9 cellular contexts compared by ENCODE assay signal in genomic region chr6:157456524-157456829, GRCh38.
DNase-seq lines count a peak whose midpoint lies in the region; ATAC-seq lines count a peak whose summit lies in the region.
"Had no signal": no experiment of that assay in that cellular context is flagged by ENCODE, and none has a peak within 500 bp of the region (broad histone marks: within the 10 kb centered on the region; RNA-seq: fewer than 3 reads in every experiment).

No MANE protein-coding gene starts in this region.

- H3K27me3 Mint-ChIP-seq in activated naive CD4-positive, alpha-beta T cell treated with anti-CD3 and anti-CD28 coated beads, Interleukin-2, amount 10 ng/mL, durations not matched to agents 7 days and 5 days: no peaks in the 10 kb centered on the region
- H3K27me3 Mint-ChIP-seq in activated T-helper 2 cell treated with anti-CD3 and anti-CD28 coated beads, Interferon-gamma antibody, Interleukin-2, Interleukin-4, amounts not matched to agents 10 μg/mL and 5 μg/mL and 100 μg/mL, durations not matched to agents 14 hours and 24 hours and 36 hours (ENCODE audit: low read depth): no peaks in the 10 kb centered on the region

- H3K27ac ChIP-seq in temporal lobe (ENCODE audit: low read depth, low read length): peak overlapping the region; percentile 86

- ATAC-seq in HG03103 (IDR thresholded peaks at IDR 0.05; ENCODE audit: low read depth, unreplicated experiment) (peak; percentile 59), GM21515 (IDR thresholded peaks at IDR 0.05; ENCODE audit: unreplicated experiment) (no peak)

- no peaks in the 10 kb centered on the region for H3K9me3 Mint-ChIP-seq in activated naive CD4-positive, alpha-beta T cell treated with anti-CD3 and anti-CD28 coated beads, Interleukin-2, amount 10 ng/mL, durations not matched to agents 7 days and 5 days
- H3K9me3 Mint-ChIP-seq in activated T-helper 2 cell treated with anti-CD3 and anti-CD28 coated beads, Interferon-gamma antibody, Interleukin-2, Interleukin-4, amounts not matched to agents 10 μg/mL and 5 μg/mL and 100 μg/mL, durations not matched to agents 14 hours and 24 hours and 36 hours: no peaks in the 10 kb centered on the region

- CTCF ChIA-PET in activated naive CD4-positive, alpha-beta T cell treated with anti-CD3 and anti-CD28 coated beads, Interleukin-2, amount 10 ng/mL, durations not matched to agents 7 days and 5 days (lab: Charles Lee): interaction anchor here (0.8 kb wide), 1 partner anchor 12 kb away, joined by 3 read pairs; no protein-coding TSS in a partner anchor

- H3K36me3 Mint-ChIP-seq in activated naive CD4-positive, alpha-beta T cell treated with anti-CD3 and anti-CD28 coated beads, Interleukin-2, amount 10 ng/mL, durations not matched to agents 7 days and 5 days: no peaks in the 10 kb centered on the region
- peaks cover 6% of the 10 kb centered on the region for H3K36me3 Mint-ChIP-seq in activated T-helper 2 cell treated with anti-CD3 and anti-CD28 coated beads, Interferon-gamma antibody, Interleukin-2, Interleukin-4, amounts not matched to agents 10 μg/mL and 5 μg/mL and 100 μg/mL, durations not matched to agents 14 hours and 24 hours and 36 hours (ENCODE audit: low read depth)

- intact Hi-C loops in activated T-helper 2 cell treated with anti-CD3 and anti-CD28 coated beads, Interferon-gamma antibody, Interleukin-2, Interleukin-4, amounts not matched to agents 10 μg/mL and 5 μg/mL and 100 μg/mL, durations not matched to agents 14 hours and 24 hours and 36 hours (cut with micrococcal nuclease): no loop called here

- H3K27ac Mint-ChIP-seq in activated naive CD4-positive, alpha-beta T cell treated with anti-CD3 and anti-CD28 coated beads, Interleukin-2, amount 10 ng/mL, durations not matched to agents 7 days and 5 days: no peak overlapping the region
- peak overlapping the region; percentile 59 for H3K27ac Mint-ChIP-seq in activated T-helper 2 cell treated with anti-CD3 and anti-CD28 coated beads, Interferon-gamma antibody, Interleukin-2, Interleukin-4, amounts not matched to agents 10 μg/mL and 5 μg/mL and 100 μg/mL, durations not matched to agents 14 hours and 24 hours and 36 hours

- peak; percentile 49 for DNase-seq in activated naive CD4-positive, alpha-beta T cell treated with anti-CD3 and anti-CD28 coated beads, Interleukin-2, amount 10 ng/mL, durations not matched to agents 7 days and 5 days
- DNase-seq in activated naive CD4-positive, alpha-beta T cell treated with Interleukin-2 at 50 U/mL for 16 hours: no peak
- DNase-seq in activated T-helper 2 cell treated with anti-CD3 and anti-CD28 coated beads, Interferon-gamma antibody, Interleukin-2, Interleukin-4, amounts not matched to agents 10 μg/mL and 5 μg/mL and 100 μg/mL, durations not matched to agents 14 hours and 24 hours and 36 hours (ENCODE audit: low spot score): no peak
- DNase-seq in NCI-H2171 (lab: John Stamatoyannopoulos, UW): no peak
- no peak for DNase-seq in AML-193 (lab: John Stamatoyannopoulos, UW)
- DNase-seq: IMR-90 had no signal

- H3K4me1 Mint-ChIP-seq in activated naive CD4-positive, alpha-beta T cell treated with anti-CD3 and anti-CD28 coated beads, Interleukin-2, amount 10 ng/mL, durations not matched to agents 7 days and 5 days: peaks cover 37% of the 10 kb centered on the region
- peaks cover 42% of the 10 kb centered on the region for H3K4me1 Mint-ChIP-seq in activated T-helper 2 cell treated with anti-CD3 and anti-CD28 coated beads, Interferon-gamma antibody, Interleukin-2, Interleukin-4, amounts not matched to agents 10 μg/mL and 5 μg/mL and 100 μg/mL, durations not matched to agents 14 hours and 24 hours and 36 hours (ENCODE audit: low read depth)

- no peak overlapping the region for H3K4me3 Mint-ChIP-seq in activated naive CD4-positive, alpha-beta T cell treated with anti-CD3 and anti-CD28 coated beads, Interleukin-2, amount 10 ng/mL, durations not matched to agents 7 days and 5 days
- H3K4me3 Mint-ChIP-seq in activated T-helper 2 cell treated with anti-CD3 and anti-CD28 coated beads, Interferon-gamma antibody, Interleukin-2, Interleukin-4, amounts not matched to agents 10 μg/mL and 5 μg/mL and 100 μg/mL, durations not matched to agents 14 hours and 24 hours and 36 hours (ENCODE audit: low read depth): peak overlapping the region; percentile 37
